ENCODE assay signal across 28 cellular contexts in the genomic region with DNA sequence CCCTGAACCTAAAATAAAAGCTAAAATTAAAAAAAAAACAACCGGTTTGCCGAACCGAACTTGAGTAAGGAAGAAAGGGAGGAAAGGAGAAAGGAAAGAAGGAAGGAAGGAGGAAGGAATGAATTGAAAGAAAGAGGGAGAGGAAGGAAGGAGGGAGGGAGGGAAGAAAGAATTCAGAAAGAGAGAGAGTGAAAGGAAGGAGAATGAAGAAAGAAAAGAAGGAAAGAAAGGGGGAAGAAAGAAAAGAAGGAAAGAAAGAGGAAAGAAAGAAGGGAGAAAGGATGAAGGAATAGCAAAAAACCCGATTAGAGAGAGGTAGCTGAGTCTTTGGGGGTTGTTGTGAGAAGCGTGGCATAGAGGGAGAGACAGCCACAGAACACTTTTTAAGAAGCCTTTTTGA.
"Had no signal": no experiment of that assay in that cellular context is flagged by ENCODE, and none has a peak within 500 bp of the region (broad histone marks: within the 10 kb centered on the region; RNA-seq: fewer than 3 reads in every experiment).

No MANE protein-coding gene starts in this region.

- H3K9me3 ChIP-seq: ovary, psoas muscle, right lobe of liver, sigmoid colon, suprapubic skin, testis, tibial artery, transverse colon, upper lobe of right lung, uterus had no signal

- H2AFZ ChIP-seq: neural progenitor cell, parathyroid adenoma had no signal

- H3K4me2 ChIP-seq: neural progenitor cell had no signal

- H3K27ac ChIP-seq: neural progenitor cell, ovary, parathyroid adenoma, right lobe of liver, sigmoid colon, suprapubic skin, testis, tibial artery, transverse colon, upper lobe of right lung, uterus had no signal

- H3K27me3 ChIP-seq: neural progenitor cell, ovary, right lobe of liver, sigmoid colon, testis, upper lobe of right lung, uterus had no signal

- H3K9me3 Mint-ChIP-seq: natural killer cell; nephron; neural progenitor cell; stimulated activated memory B cell treated with anti-CD40 and anti-IgM and Interleukin-4, amounts not matched to agents 10 μg/mL and 1 μg/mL and 100 μg/mL, for 72 hours; stimulated activated naive CD8-positive, alpha-beta T cell treated with anti-CD3 and anti-CD28 coated beads, Interleukin-15, amount 100 ng/mL, for 72 hours had no signal

- H3K36me3 ChIP-seq: neural progenitor cell, ovary, right lobe of liver, sigmoid colon, suprapubic skin, tibial artery, transverse colon, upper lobe of right lung, uterus had no signal

- H3K9ac ChIP-seq: neural progenitor cell, parathyroid adenoma had no signal

- H3K36me3 Mint-ChIP-seq: natural killer cell; neural progenitor cell; stimulated activated memory B cell treated with anti-CD40 and anti-IgM and Interleukin-4, amounts not matched to agents 10 μg/mL and 1 μg/mL and 100 μg/mL, for 72 hours; type B pancreatic cell had no signal

- H3K4me3 ChIP-seq: neural progenitor cell, ovary, psoas muscle, right lobe of liver, sigmoid colon, suprapubic skin, testis, tibial artery, transverse colon, upper lobe of right lung, uterus had no signal

- H3K4me1 Mint-ChIP-seq: natural killer cell; stimulated activated memory B cell treated with anti-CD40 and anti-IgM and Interleukin-4, amounts not matched to agents 10 μg/mL and 1 μg/mL and 100 μg/mL, for 72 hours; stimulated activated naive CD8-positive, alpha-beta T cell treated with anti-CD3 and anti-CD28 coated beads, Interleukin-15, amount 100 ng/mL, for 72 hours had no signal

- H3K27ac Mint-ChIP-seq: natural killer cell; nephron; neural progenitor cell; progenitor cell of endocrine pancreas; stimulated activated memory B cell treated with anti-CD40 and anti-IgM and Interleukin-4, amounts not matched to agents 10 μg/mL and 1 μg/mL and 100 μg/mL, for 72 hours; type B pancreatic cell had no signal

- H3K4me1 ChIP-seq: neural progenitor cell, parathyroid adenoma, right lobe of liver, sigmoid colon, suprapubic skin, testis, tibial artery, transverse colon, upper lobe of right lung, uterus had no signal

- H3K4me3 Mint-ChIP-seq: natural killer cell; nephron; neural progenitor cell; stimulated activated memory B cell treated with anti-CD40 and anti-IgM and Interleukin-4, amounts not matched to agents 10 μg/mL and 1 μg/mL and 100 μg/mL, for 72 hours; stimulated activated naive CD8-positive, alpha-beta T cell treated with anti-CD3 and anti-CD28 coated beads, Interleukin-15, amount 100 ng/mL, for 72 hours; type B pancreatic cell had no signal

- DNase-seq: natural killer cell; occipital lobe; ovary; right lobe of liver; sigmoid colon; small intestine; stimulated activated CD4-positive, alpha-beta T cell treated with anti-CD3 and anti-CD28 coated beads, Interleukin-12 subunit alpha, Interleukin-12 subunit beta, amount 100 ng/mL, for 4 hours; stimulated activated CD4-positive, alpha-beta T cell treated with anti-CD3 and anti-CD28 coated beads, Interleukin-1b, Interleukin-23, amount 100 ng/mL, for 48 hours; stimulated activated CD4-positive, alpha-beta T cell treated with anti-CD3 and anti-CD28 coated beads, Interleukin-4, amount 100 ng/mL, for 1 hour; stimulated activated CD4-positive, alpha-beta T cell treated with anti-CD3 and anti-CD28 coated beads, Interleukin-4, amount 100 ng/mL, for 4 hours; stimulated activated CD8-positive, alpha-beta memory T cell treated with anti-CD3 and anti-CD28 coated beads, Interleukin-4, amount 100 ng/mL, for 48 hours; stimulated activated naive CD4-positive, alpha-beta T cell; stimulated activated naive CD8-positive, alpha-beta T cell treated with anti-CD3 and anti-CD28 coated beads, Interleukin-15, amount 100 ng/mL, for 72 hours; stimulated activated naive CD8-positive, alpha-beta T cell treated with anti-CD3 and anti-CD28 coated beads, Interleukin-15, Interleukin-2, amounts not matched to agents 100 U/mL and 50 U/mL, for 24 hours; substantia nigra; testis; tibial artery; transverse colon; upper lobe of right lung; uterus had no signal
